In the genomic region with DNA sequence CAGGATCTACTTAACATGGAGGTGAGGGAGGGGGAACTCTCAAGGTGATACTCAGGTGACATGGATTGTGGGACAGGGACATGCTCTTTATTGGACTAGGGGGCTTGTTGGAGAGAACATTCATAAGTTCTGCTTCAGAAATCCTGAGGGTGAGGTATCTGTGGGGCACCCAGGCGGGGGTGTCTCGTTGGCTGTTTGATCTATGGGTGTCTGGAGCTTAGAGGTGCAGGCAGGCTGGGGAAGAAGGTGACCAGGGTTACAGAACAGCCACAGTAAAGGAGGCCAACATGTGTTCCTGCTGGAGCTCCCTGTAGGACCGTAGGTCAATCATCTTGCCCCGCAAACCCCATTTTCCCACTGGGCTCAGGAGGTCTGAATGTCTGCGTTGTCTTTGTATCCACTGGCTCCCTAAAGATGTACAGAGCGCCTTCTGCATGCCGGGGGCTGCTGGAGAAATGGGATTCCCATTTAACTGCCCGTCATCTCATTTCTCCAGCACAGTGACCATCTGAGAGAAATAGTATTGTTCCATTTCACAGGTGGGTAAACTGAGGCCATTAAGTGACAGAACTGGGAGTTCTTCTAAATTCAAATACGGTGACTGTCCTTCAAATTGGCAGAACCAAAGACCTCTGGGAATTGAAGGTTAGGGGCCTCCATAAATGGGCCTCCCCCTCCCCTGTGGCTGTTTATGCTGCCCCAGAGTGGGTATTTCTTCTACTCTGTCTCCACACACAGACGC, we compare ENCODE assay signal across 1 cellular context.
TF ChIP-seq lines count a peak whose summit lies in the region.

No MANE protein-coding gene starts in this region.

TF ChIP-seq in GM23338, 12 proteins besides CTCF, POLR2A, EP300 and RAD21 (continued from another document):
- TF ChIP-seq CREB1 (CRISPR knock-in tag; IDR thresholded peaks at IDR 0.05; ENCODE audit: low read depth) (no peak), POLR2AphosphoS5 (IDR thresholded peaks at IDR 0.05; ENCODE audit: low read depth) (no peak), JUNB (IDR thresholded peaks at IDR 0.05; ENCODE audit: unreplicated experiment) (no peak), ZNF114 (CRISPR knock-in tag; IDR thresholded peaks at IDR 0.05) (no peak), STAT1 (IDR thresholded peaks at IDR 0.05; ENCODE audit: unreplicated experiment) (no peak), EZH2 (IDR thresholded peaks at IDR 0.05; ENCODE audit: low read depth, unreplicated experiment) (no peak), EZH2phosphoT487 (IDR thresholded peaks at IDR 0.05; ENCODE audit: unreplicated experiment) (no peak), ZNF331 (CRISPR knock-in tag; IDR thresholded peaks at IDR 0.05; ENCODE audit: low read depth) (no peak)
- TF ChIP-seq, protein P1, sequence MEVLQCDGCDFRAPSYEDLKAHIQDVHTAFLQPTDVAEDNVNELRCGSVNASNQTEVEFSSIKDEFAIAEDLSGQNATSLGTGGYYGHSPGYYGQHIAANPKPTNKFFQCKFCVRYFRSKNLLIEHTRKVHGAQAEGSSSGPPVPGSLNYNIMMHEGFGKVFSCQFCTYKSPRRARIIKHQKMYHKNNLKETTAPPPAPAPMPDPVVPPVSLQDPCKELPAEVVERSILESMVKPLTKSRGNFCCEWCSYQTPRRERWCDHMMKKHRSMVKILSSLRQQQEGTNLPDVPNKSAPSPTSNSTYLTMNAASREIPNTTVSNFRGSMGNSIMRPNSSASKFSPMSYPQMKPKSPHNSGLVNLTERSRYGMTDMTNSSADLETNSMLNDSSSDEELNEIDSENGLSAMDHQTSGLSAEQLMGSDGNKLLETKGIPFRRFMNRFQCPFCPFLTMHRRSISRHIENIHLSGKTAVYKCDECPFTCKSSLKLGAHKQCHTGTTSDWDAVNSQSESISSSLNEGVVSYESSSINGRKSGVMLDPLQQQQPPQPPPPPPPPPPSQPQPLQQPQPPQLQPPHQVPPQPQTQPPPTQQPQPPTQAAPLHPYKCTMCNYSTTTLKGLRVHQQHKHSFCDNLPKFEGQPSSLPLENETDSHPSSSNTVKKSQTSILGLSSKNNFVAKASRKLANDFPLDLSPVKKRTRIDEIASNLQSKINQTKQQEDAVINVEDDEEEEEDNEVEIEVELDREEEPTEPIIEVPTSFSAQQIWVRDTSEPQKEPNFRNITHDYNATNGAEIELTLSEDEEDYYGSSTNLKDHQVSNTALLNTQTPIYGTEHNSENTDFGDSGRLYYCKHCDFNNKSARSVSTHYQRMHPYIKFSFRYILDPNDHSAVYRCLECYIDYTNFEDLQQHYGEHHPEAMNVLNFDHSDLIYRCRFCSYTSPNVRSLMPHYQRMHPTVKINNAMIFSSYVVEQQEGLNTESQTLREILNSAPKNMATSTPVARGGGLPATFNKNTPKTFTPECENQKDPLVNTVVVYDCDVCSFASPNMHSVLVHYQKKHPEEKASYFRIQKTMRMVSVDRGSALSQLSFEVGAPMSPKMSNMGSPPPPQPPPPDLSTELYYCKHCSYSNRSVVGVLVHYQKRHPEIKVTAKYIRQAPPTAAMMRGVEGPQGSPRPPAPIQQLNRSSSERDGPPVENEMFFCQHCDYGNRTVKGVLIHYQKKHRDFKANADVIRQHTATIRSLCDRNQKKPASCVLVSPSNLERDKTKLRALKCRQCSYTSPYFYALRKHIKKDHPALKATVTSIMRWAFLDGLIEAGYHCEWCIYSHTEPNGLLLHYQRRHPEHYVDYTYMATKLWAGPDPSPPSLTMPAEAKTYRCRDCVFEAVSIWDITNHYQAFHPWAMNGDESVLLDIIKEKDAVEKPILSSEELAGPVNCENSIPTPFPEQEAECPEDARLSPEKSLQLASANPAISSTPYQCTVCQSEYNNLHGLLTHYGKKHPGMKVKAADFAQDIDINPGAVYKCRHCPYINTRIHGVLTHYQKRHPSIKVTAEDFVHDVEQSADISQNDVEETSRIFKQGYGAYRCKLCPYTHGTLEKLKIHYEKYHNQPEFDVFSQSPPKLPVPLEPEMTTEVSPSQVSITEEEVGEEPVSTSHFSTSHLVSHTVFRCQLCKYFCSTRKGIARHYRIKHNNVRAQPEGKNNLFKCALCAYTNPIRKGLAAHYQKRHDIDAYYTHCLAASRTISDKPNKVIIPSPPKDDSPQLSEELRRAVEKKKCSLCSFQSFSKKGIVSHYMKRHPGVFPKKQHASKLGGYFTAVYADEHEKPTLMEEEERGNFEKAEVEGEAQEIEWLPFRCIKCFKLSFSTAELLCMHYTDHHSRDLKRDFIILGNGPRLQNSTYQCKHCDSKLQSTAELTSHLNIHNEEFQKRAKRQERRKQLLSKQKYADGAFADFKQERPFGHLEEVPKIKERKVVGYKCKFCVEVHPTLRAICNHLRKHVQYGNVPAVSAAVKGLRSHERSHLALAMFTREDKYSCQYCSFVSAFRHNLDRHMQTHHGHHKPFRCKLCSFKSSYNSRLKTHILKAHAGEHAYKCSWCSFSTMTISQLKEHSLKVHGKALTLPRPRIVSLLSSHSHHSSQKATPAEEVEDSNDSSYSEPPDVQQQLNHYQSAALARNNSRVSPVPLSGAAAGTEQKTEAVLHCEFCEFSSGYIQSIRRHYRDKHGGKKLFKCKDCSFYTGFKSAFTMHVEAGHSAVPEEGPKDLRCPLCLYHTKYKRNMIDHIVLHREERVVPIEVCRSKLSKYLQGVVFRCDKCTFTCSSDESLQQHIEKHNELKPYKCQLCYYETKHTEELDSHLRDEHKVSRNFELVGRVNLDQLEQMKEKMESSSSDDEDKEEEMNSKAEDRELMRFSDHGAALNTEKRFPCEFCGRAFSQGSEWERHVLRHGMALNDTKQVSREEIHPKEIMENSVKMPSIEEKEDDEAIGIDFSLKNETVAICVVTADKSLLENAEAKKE (CRISPR knock-in tag; IDR thresholded peaks at IDR 0.05), result no peak
- TF ChIP-seq, protein P2, sequence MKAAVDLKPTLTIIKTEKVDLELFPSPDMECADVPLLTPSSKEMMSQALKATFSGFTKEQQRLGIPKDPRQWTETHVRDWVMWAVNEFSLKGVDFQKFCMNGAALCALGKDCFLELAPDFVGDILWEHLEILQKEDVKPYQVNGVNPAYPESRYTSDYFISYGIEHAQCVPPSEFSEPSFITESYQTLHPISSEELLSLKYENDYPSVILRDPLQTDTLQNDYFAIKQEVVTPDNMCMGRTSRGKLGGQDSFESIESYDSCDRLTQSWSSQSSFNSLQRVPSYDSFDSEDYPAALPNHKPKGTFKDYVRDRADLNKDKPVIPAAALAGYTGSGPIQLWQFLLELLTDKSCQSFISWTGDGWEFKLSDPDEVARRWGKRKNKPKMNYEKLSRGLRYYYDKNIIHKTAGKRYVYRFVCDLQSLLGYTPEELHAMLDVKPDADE (IDR thresholded peaks at IDR 0.05), result no peak
